ENCODE assay signal across 23 cellular contexts in genomic region chr7:52486267-52486666, GRCh38.
DNase-seq lines count a peak whose midpoint lies in the region; ATAC-seq, FAIRE-seq and TF ChIP-seq lines count a peak whose summit lies in the region.
"Had no signal": no experiment of that assay in that cellular context is flagged by ENCODE, and none has a peak within 500 bp of the region (broad histone marks: within the 10 kb centered on the region; RNA-seq: fewer than 3 reads in every experiment).

No MANE protein-coding gene starts in this region.

- no peak overlapping the region for H2BK120ac ChIP-seq in H1 (replicated peaks; ENCODE audit: low read depth, low read length)

- H3K79me2 ChIP-seq in GM23338 (replicated peaks; ENCODE audit: insufficient read depth) (no peaks in the 10 kb centered on the region), OCI-LY3 (ENCODE audit: low read length) (no peaks in the 10 kb centered on the region), H1 (ENCODE audit: control insufficient read depth in 1 of 2, insufficient read depth in 2 of 2, low read length in 2 of 2) (no peaks in the 10 kb centered on the region)

- no peak overlapping the region for H3K14ac ChIP-seq in H1 (ENCODE audit: insufficient read length)

- H3K27me3 Mint-ChIP-seq in GM23338 (ENCODE audit: insufficient read depth, low read depth, poor library complexity), result no peaks in the 10 kb centered on the region
- H3K27me3 Mint-ChIP-seq: B cell; CD4-positive, alpha-beta T cell had no signal

- no peak overlapping the region for H4K8ac ChIP-seq in H1 (ENCODE audit: extremely low read depth, insufficient read depth, low read length)

- FAIRE-seq in H1 (lab: Jason Lieb, UNC), result no peak
- FAIRE-seq: A549, D721Med, G401.6, GM12891, GM19239 had no signal

- H3K79me1 ChIP-seq in H1 (ENCODE audit: low read depth, low read length), result no peaks in the 10 kb centered on the region

- H3K27ac ChIP-seq in GM23338 (ENCODE audit: low read depth) (no peak overlapping the region), OCI-LY3 (ENCODE audit: low read length) (no peak overlapping the region), H1 (ENCODE audit: low read depth, low read length) (no peak overlapping the region)
- H3K27ac ChIP-seq: 22Rv1; A549; BLaER1 treated with 17β-estradiol and CSF1 and Interleukin-3, amounts not matched to agents 10 nM and 100 nM; C4-2B had no signal

- no peak overlapping the region for H3K9ac ChIP-seq in OCI-LY3 (ENCODE audit: low read length)
- no peak overlapping the region for H3K9ac ChIP-seq in H1 (replicated peaks in 1 of 4; ENCODE audit: extremely low read depth in 1 of 4, low read depth in 3 of 4, low read length in 3 of 4)
- H3K9ac ChIP-seq: BLaER1 treated with 17β-estradiol and CSF1 and Interleukin-3, amounts not matched to agents 10 nM and 100 nM had no signal

- no peaks in the 10 kb centered on the region for H3K9me2 ChIP-seq in GM23338 (ENCODE audit: insufficient read depth)

- H3K4me1 Mint-ChIP-seq in GM23338, result peaks cover 2% of the 10 kb centered on the region; the same call in 2 of the 3 replicates
- H3K4me1 Mint-ChIP-seq: B cell had no signal

- H3K4me3 ChIP-seq in GM23338 (no peak overlapping the region), OCI-LY3 (ENCODE audit: low read length) (no peak overlapping the region), H1 (ENCODE audit: extremely low read depth in 1 of 4, insufficient read depth in 2 of 4, low read depth in 3 of 4, low read length in 4 of 4) (no peak overlapping the region)
- H3K4me3 ChIP-seq: A549; BLaER1 treated with 17β-estradiol and CSF1 and Interleukin-3, amounts not matched to agents 10 nM and 100 nM had no signal

- H3K23me2 ChIP-seq in H1 (ENCODE audit: low read depth, low read length), result no peaks in the 10 kb centered on the region

- 62% methylated on average over 3 of the region's 3 CpGs; no CpG with 5 or more reads in 1 of the 2 experiments for WGBS in H1 (ENCODE audit: extremely low coverage in 1 of 2, insufficient coverage in 1 of 2, insufficient read length in 1 of 2, insufficient replicate concordance in 2 of 2, low coverage in 1 of 2, low lambda C conversion rate in 2 of 2, missing lambda C conversion rate in 1 of 2), 2 experiments

- no peak for TF ChIP-seq POLR2A in H1 (IDR thresholded peaks at IDR 0.05; ENCODE audit: control extremely low read depth in 1 of 2, low read depth in 2 of 2, low read length in 2 of 2)

- TF ChIP-seq EP300 in H1 (IDR thresholded peaks at IDR 0.05; ENCODE audit: borderline replicate concordance in 1 of 2, low read depth in 2 of 2, low read length in 2 of 2), result no peak

- TF ChIP-seq CTCF in GM23338 (conservative IDR thresholded peaks at IDR 0.05; ENCODE audit: low read depth in 2 of 2), result no peak
- no peak for TF ChIP-seq CTCF in OCI-LY3 (IDR thresholded peaks at IDR 0.05; ENCODE audit: low read depth, low read length)
- no peak for TF ChIP-seq CTCF in H1 (IDR thresholded peaks at IDR 0.05; ENCODE audit: control extremely low read depth in 1 of 3, insufficient read depth in 1 of 3, low read depth in 1 of 3, low read length in 3 of 3)

- no peak overlapping the region for H3K18ac ChIP-seq in H1 (ENCODE audit: extremely low read depth, low read length)

- H2BK5ac ChIP-seq in H1 (ENCODE audit: low read depth, low read length), result no peak overlapping the region

- H4K91ac ChIP-seq in H1 (replicated peaks; ENCODE audit: insufficient read length, low read length), result no peak overlapping the region

- H4K5ac ChIP-seq in H1 (ENCODE audit: insufficient read length, low read depth, low read length), result no peak overlapping the region

- no peaks in the 10 kb centered on the region for H4K20me1 ChIP-seq in GM23338 (replicated peaks; ENCODE audit: insufficient read depth)
- H4K20me1 ChIP-seq in OCI-LY3 (ENCODE audit: insufficient read depth, low read length), result no peaks in the 10 kb centered on the region
- no peaks in the 10 kb centered on the region for H4K20me1 ChIP-seq in H1 (replicated peaks in 1 of 2; ENCODE audit: control insufficient read depth in 1 of 2, insufficient read depth in 2 of 2, low read length in 2 of 2)
- H4K20me1 ChIP-seq: BLaER1 treated with 17β-estradiol and CSF1 and Interleukin-3, amounts not matched to agents 10 nM and 100 nM had no signal

- no peak overlapping the region for H2AK5ac ChIP-seq in H1 (ENCODE audit: low read depth, low read length)

- no peak overlapping the region for H3K27ac Mint-ChIP-seq in GM23338
- H3K27ac Mint-ChIP-seq: B cell; CD4-positive, alpha-beta T cell; CD8-positive, alpha-beta T cell had no signal

- H3K23ac ChIP-seq in H1 (ENCODE audit: insufficient read length), result no peak overlapping the region

- no peak overlapping the region for H3K4ac ChIP-seq in H1 (replicated peaks; ENCODE audit: insufficient read length, low read depth, low read length)

- no peak for ATAC-seq in GM23338
- ATAC-seq: A549; CD8-positive, alpha-beta T cell had no signal

- H3K4me2 ChIP-seq in GM23338 (no peak overlapping the region), OCI-LY3 (ENCODE audit: low read length) (no peak overlapping the region), H1 (ENCODE audit: insufficient read depth in 1 of 2, low read depth in 2 of 2, low read length in 2 of 2) (no peak overlapping the region)
- H3K4me2 ChIP-seq: A549; BLaER1 treated with 17β-estradiol and CSF1 and Interleukin-3, amounts not matched to agents 10 nM and 100 nM had no signal

- no peak overlapping the region for H3K4me3 Mint-ChIP-seq in GM23338
- H3K4me3 Mint-ChIP-seq: B cell; CD4-positive, alpha-beta T cell; CD8-positive, alpha-beta T cell had no signal

- H3K9me3 ChIP-seq in OCI-LY3 (ENCODE audit: insufficient read depth, low read length) (no peaks in the 10 kb centered on the region), H1 (ENCODE audit: insufficient read depth in 2 of 2, low read depth in 1 of 2, low read length in 1 of 2) (no peaks in the 10 kb centered on the region)
- H3K9me3 ChIP-seq: A549; BLaER1 treated with 17β-estradiol and CSF1 and Interleukin-3, amounts not matched to agents 10 nM and 100 nM; Caco-2 had no signal

- peak overlapping the region; percentile 68; the same call in 1 of the 2 replicates for H2AFZ ChIP-seq in GM23338
- 0 out of 2 replicates have a peak overlapping the region, but pooled peaks have one; percentile 28 for H2AFZ ChIP-seq in OCI-LY3 (ENCODE audit: low read depth, low read length)
- H2AFZ ChIP-seq in H1 (ENCODE audit: low read length), result peak overlapping the region; percentile 67; the same call in 1 of the 2 replicates

- H2BK15ac ChIP-seq in H1 (ENCODE audit: low read length), result no peak overlapping the region

- H3K27me3 ChIP-seq in GM23338 (ENCODE audit: insufficient read depth), result no peaks in the 10 kb centered on the region
- H3K27me3 ChIP-seq in OCI-LY3 (ENCODE audit: low read depth, low read length), result no peaks in the 10 kb centered on the region
- no peaks in the 10 kb centered on the region for H3K27me3 ChIP-seq in H1 (replicated peaks in 1 of 4; ENCODE audit: control insufficient read depth in 3 of 4, extremely low read depth in 1 of 4, insufficient read depth in 3 of 4, low read length in 3 of 4)
- H3K27me3 ChIP-seq: BLaER1 treated with 17β-estradiol and CSF1 and Interleukin-3, amounts not matched to agents 10 nM and 100 nM had no signal

- no peak overlapping the region for H2BK12ac ChIP-seq in H1 (ENCODE audit: low read depth, low read length)

- no peak overlapping the region for H3K56ac ChIP-seq in H1 (replicated peaks; ENCODE audit: insufficient read length, low read depth, low read length)

- DNase-seq in GM23338 (ENCODE audit: low spot score) (no peak), H1 (ENCODE audit: low read depth in 1 of 2, low spot score in 2 of 2) (no peak), superior temporal gyrus (ENCODE audit: extremely low spot score) (no peak), islet precursor cell (no peak)
- DNase-seq in stimulated activated CD4-positive, alpha-beta T cell treated with anti-CD3 and anti-CD28 coated beads, Interleukin-2, amount 100 ng/mL, for 48 hours, result no peak
- DNase-seq: AML-193; Caco-2; Calu3; CD4-positive, alpha-beta T cell; CD8-positive, alpha-beta T cell; DMS53; DMS79 treated with DMSO at 0.1 percent for 48 hours; GF-D8 had no signal

- no peak for TF ChIP-seq RAD21 in H1 (IDR thresholded peaks at IDR 0.05 in 1 of 2, conservative IDR thresholded peaks at IDR 0.05 in 1 of 2; ENCODE audit: low read depth in 2 of 2, low read length in 2 of 2)

- POLR2A ChIA-PET in H1 (lab: Charles Lee; ENCODE audit: partially characterized antibody), result no interaction called here

- no peaks in the 10 kb centered on the region for H3K9me3 Mint-ChIP-seq in GM23338

- H3K36me3 Mint-ChIP-seq in GM23338 (ENCODE audit: low read depth), result peaks cover 2% of the 10 kb centered on the region; the same call in 1 of the 3 replicates
- H3K36me3 Mint-ChIP-seq: CD8-positive, alpha-beta T cell had no signal

- H3K4me1 ChIP-seq in GM23338 (ENCODE audit: insufficient read depth), result no peaks in the 10 kb centered on the region
- peaks cover 9% of the 10 kb centered on the region for H3K4me1 ChIP-seq in OCI-LY3 (ENCODE audit: low read length)
- no peaks in the 10 kb centered on the region; a peak in 1 of 7 replicates for H3K4me1 ChIP-seq in H1 (replicated peaks in 1 of 4; ENCODE audit: control insufficient read depth in 3 of 4, insufficient read depth in 4 of 4, low read length in 3 of 4)
- H3K4me1 ChIP-seq: A549; BLaER1 treated with 17β-estradiol and CSF1 and Interleukin-3, amounts not matched to agents 10 nM and 100 nM; Caco-2 had no signal

- 0 out of 2 replicates have a peak overlapping the region, but pooled peaks have one; percentile 34 for H2BK20ac ChIP-seq in H1 (ENCODE audit: low read length)

- CTCF ChIA-PET in H1 (lab: Charles Lee; ENCODE audit: partially characterized antibody), result interaction anchor here (0.6 kb wide), 1 partner anchor 441 kb away, joined by 3 read pairs; no protein-coding TSS in a partner anchor

- H3K36me3 ChIP-seq in GM23338 (ENCODE audit: insufficient read depth) (no peaks in the 10 kb centered on the region), OCI-LY3 (replicated peaks; ENCODE audit: low read depth, low read length) (no peaks in the 10 kb centered on the region), H1 (ENCODE audit: control insufficient read depth in 2 of 4, insufficient read depth in 4 of 4, low read length in 3 of 4) (no peaks in the 10 kb centered on the region; a peak in 1 of 8 replicates)
- H3K36me3 ChIP-seq: BLaER1 treated with 17β-estradiol and CSF1 and Interleukin-3, amounts not matched to agents 10 nM and 100 nM had no signal

- no peaks in the 10 kb centered on the region for H3F3A ChIP-seq in GM23338 (replicated peaks; ENCODE audit: low read depth)

TF ChIP-seq in GM23338, 12 proteins besides CTCF, POLR2A, EP300 and RAD21 (continues in another document):
- no peak for TF ChIP-seq POLR2AphosphoS5 (IDR thresholded peaks at IDR 0.05; ENCODE audit: low read depth)
- TF ChIP-seq ZNF331 (CRISPR knock-in tag; IDR thresholded peaks at IDR 0.05; ENCODE audit: low read depth), result no peak

TF ChIP-seq in H1, 55 proteins besides CTCF, POLR2A, EP300 and RAD21 (continues in another document):
- no peak for TF ChIP-seq NANOG (IDR thresholded peaks at IDR 0.05; ENCODE audit: insufficient read depth, low read depth, low read length, poor library complexity, severe bottlenecking)
- TF ChIP-seq, protein P1, sequence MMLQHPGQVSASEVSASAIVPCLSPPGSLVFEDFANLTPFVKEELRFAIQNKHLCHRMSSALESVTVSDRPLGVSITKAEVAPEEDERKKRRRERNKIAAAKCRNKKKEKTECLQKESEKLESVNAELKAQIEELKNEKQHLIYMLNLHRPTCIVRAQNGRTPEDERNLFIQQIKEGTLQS (IDR thresholded peaks at IDR 0.05; ENCODE audit: insufficient read depth, low read depth, low read length), result no peak
